ENCODE assay signal across 33 cellular contexts in genomic region chr16:7085776-7086175, GRCh38.
"Had no signal": no experiment of that assay in that cellular context is flagged by ENCODE, and none has a peak within 500 bp of the region (broad histone marks: within the 10 kb centered on the region; RNA-seq: fewer than 3 reads in every experiment).

No MANE protein-coding gene starts in this region.

- DNase-seq: activated effector memory CD4-positive, alpha-beta T cell treated with anti-CD3 and anti-CD28 coated beads, Interleukin-2, amount 50 U/mL, for 16 hours; activated effector memory CD4-positive, alpha-beta T cell treated with Interleukin-2 at 50 U/mL for 16 hours; activated gamma-delta T cell; activated gamma-delta T cell treated with Interleukin-2 at 50 U/mL for 16 hours; activated naive CD4-positive, alpha-beta T cell; activated naive CD4-positive, alpha-beta T cell treated with anti-CD3 and anti-CD28 coated beads for 36 hours; activated naive CD4-positive, alpha-beta T cell treated with anti-CD3 and anti-CD28 coated beads, Interleukin-2, amount 10 ng/mL, durations not matched to agents 7 days and 5 days; activated naive CD4-positive, alpha-beta T cell treated with anti-CD3 and anti-CD28 coated beads, Interleukin-2, amount 50 U/mL, for 16 hours; activated naive CD4-positive, alpha-beta T cell treated with Interleukin-2 at 50 U/mL for 16 hours; activated naive CD8-positive, alpha-beta T cell treated with anti-CD3 and anti-CD28 coated beads for 36 hours; activated naive CD8-positive, alpha-beta T cell treated with anti-CD3 and anti-CD28 coated beads, Interleukin-2, amount 10 ng/mL, durations not matched to agents 7 days and 5 days; activated naive CD8-positive, alpha-beta T cell treated with anti-CD3 and anti-CD28 coated beads, Interleukin-2, amount 50 U/mL, for 24 hours; activated T-cell treated with anti-CD3 and anti-CD28 coated beads, Interleukin-2, amount 50 U/mL, for 1 hour; activated T-cell treated with anti-CD3 and anti-CD28 coated beads, Interleukin-2, amount 50 U/mL, for 24 hours; activated T-cell treated with anti-CD3 and anti-CD28 coated beads, Interleukin-2, amount 50 U/mL, for 4 hours; activated T-cell treated with anti-CD3 and anti-CD28 coated beads, Interleukin-2, amount 50 U/mL, for 48 hours; activated T-cell treated with anti-CD3 and anti-CD28 coated beads, Interleukin-2, amount 50 U/mL, for 72 hours; adrenal gland; amniotic stem cell; amygdala; anterior cingulate cortex; aorta; body of pancreas; brain microvascular endothelial cell; central memory CD4-positive, alpha-beta T cell; cerebellar nuclear complex had no signal

- H3K27me3 ChIP-seq: ascending aorta, brain microvascular endothelial cell had no signal

- H3K36me3 ChIP-seq: adrenal gland, ascending aorta, brain microvascular endothelial cell, breast epithelium, cardiac muscle cell had no signal

- H3K4me3 ChIP-seq: adrenal gland, ascending aorta, body of pancreas, breast epithelium, cardiac muscle cell had no signal

- ATAC-seq: activated naive CD4-positive, alpha-beta T cell treated with anti-CD3 and anti-CD28 coated beads, Interleukin-2, amount 50 U/mL, for 72 hours; activated naive CD8-positive, alpha-beta T cell treated with anti-CD3 and anti-CD28 coated beads, Interleukin-2, amount 50 U/mL, for 24 hours; activated T-cell treated with anti-CD3 and anti-CD28 coated beads, Interleukin-2, amount 50 U/mL, for 4 hours; activated T-cell treated with anti-CD3 and anti-CD28 coated beads, Interleukin-2, amount 50 U/mL, for 72 hours; activated T-helper 17 cell treated with anti-CD3 and anti-CD28 coated beads, Interleukin-2, amount 50 U/mL, for 72 hours; body of pancreas had no signal

- FAIRE-seq: astrocyte, colon had no signal
